11 cellular contexts compared by ENCODE assay signal in genomic region chr3:119662604-119663377, GRCh38. TPM values are rescaled to one million over a fixed set of nuclear protein-coding genes. Genes with fewer than 3 reads are reported as not detected.
DNase-seq lines count a peak whose midpoint lies in the region; ATAC-seq and TF ChIP-seq lines count a peak whose summit lies in the region.
"Had no signal": no experiment of that assay in that cellular context is flagged by ENCODE, and none has a peak within 500 bp of the region (broad histone marks: within the 10 kb centered on the region; RNA-seq: fewer than 3 reads in every experiment).

No MANE protein-coding gene starts in this region.

- peak overlapping the region; percentile 19 for H2AK5ac ChIP-seq in mesenchymal stem cell (ENCODE audit: low read length, severe bottlenecking)

- no CpG with 5 or more reads among the region's 1 CpG for WGBS in mesenchymal stem cell

- H3K14ac ChIP-seq in mesenchymal stem cell (ENCODE audit: low read length in 2 of 2) = no peak overlapping the region

- peak overlapping the region; percentile 51; the same call in 1 of the 2 replicates for H3K27ac ChIP-seq in ACC112 (ENCODE audit: low read depth, low read length)
- peak overlapping the region; percentile 10 to 34 for H3K27ac ChIP-seq in breast epithelium
- H3K27ac ChIP-seq in mesenchymal stem cell (ENCODE audit: low read length, poor library complexity, severe bottlenecking) = no peak overlapping the region

- no peak overlapping the region for H3K4ac ChIP-seq in mesenchymal stem cell (ENCODE audit: low read depth in 1 of 2, low read length in 2 of 2)

- no peak for DNase-seq in breast epithelium (ENCODE audit: low spot score in 2 of 2)
- no peak for DNase-seq in mesenchymal stem cell
- DNase-seq in midbrain (lab: John Stamatoyannopoulos, UW) = no peak
- DNase-seq in activated CD4-positive, alpha-beta T cell treated with anti-CD3 and anti-CD28 coated beads, Interleukin-2, amount 50 U/mL, for 4 hours = no peak
- DNase-seq: activated T-cell treated with anti-CD3 and anti-CD28 coated beads, Interleukin-2, amount 50 U/mL, for 24 hours; cortex of kidney; MM.1S had no signal

- no peak overlapping the region for H2BK15ac ChIP-seq in mesenchymal stem cell (ENCODE audit: low read depth, poor library complexity, severe bottlenecking)

- no peak overlapping the region for H2AFZ ChIP-seq in ACC112 (ENCODE audit: low read length, unreplicated experiment)
- no peak overlapping the region for H2AFZ ChIP-seq in mesenchymal stem cell (ENCODE audit: low read depth, low read length)

- no peaks in the 10 kb centered on the region for H3K27me3 ChIP-seq in ACC112 (ENCODE audit: insufficient read depth, low read length)
- no peaks in the 10 kb centered on the region for H3K27me3 ChIP-seq in breast epithelium
- no peaks in the 10 kb centered on the region for H3K27me3 ChIP-seq in mesenchymal stem cell (ENCODE audit: control insufficient read depth in 1 of 2, insufficient read depth in 1 of 2, low read length in 2 of 2)

- H3K4me3 ChIP-seq in ACC112 (ENCODE audit: low read depth, low read length) (no peak overlapping the region), breast epithelium (no peak overlapping the region), mesenchymal stem cell (ENCODE audit: insufficient read depth in 1 of 2, low read depth in 1 of 2, low read length in 2 of 2) (no peak overlapping the region)

- H3K9ac ChIP-seq in mesenchymal stem cell (ENCODE audit: low read length) = peak overlapping the region; percentile 75

- ATAC-seq in GM21390 (IDR thresholded peaks at IDR 0.05; ENCODE audit: unreplicated experiment) (no peak), HG03159 (IDR thresholded peaks at IDR 0.05; ENCODE audit: unreplicated experiment) (no peak)

- H4K91ac ChIP-seq in mesenchymal stem cell (ENCODE audit: low read length) = no peak overlapping the region

- H3K4me2 ChIP-seq in mesenchymal stem cell (ENCODE audit: low read length, poor library complexity, severe bottlenecking) = no peak overlapping the region

- H3K4me1 ChIP-seq in ACC112 (ENCODE audit: control insufficient read depth, insufficient read depth, low read length, unreplicated experiment) = peaks cover 33% of the 10 kb centered on the region
- no peaks in the 10 kb centered on the region for H3K4me1 ChIP-seq in breast epithelium
- no peaks in the 10 kb centered on the region for H3K4me1 ChIP-seq in mesenchymal stem cell (ENCODE audit: control insufficient read depth, insufficient read depth, low read depth, low read length)

- peak; percentile 37 for TF ChIP-seq CTCF in GM12873 (IDR thresholded peaks at IDR 0.05; ENCODE audit: insufficient read depth, low read depth, low read length, missing control alignments)
- TF ChIP-seq CTCF in breast epithelium (IDR thresholded peaks at IDR 0.05) = no peak

- TF ChIP-seq POLR2A in breast epithelium (IDR thresholded peaks at IDR 0.05) = no peak

- H3K36me3 ChIP-seq in ACC112 (ENCODE audit: insufficient read depth, low read length) (no peaks in the 10 kb centered on the region), breast epithelium (no peaks in the 10 kb centered on the region), mesenchymal stem cell (ENCODE audit: control insufficient read depth in 1 of 2, insufficient read depth in 2 of 2, low read depth in 1 of 2, low read length in 2 of 2) (peaks cover 4 to 9% of the 10 kb centered on the region in 2 experiments)

- no peak overlapping the region for H4K8ac ChIP-seq in mesenchymal stem cell (ENCODE audit: low read length)

- H3K79me1 ChIP-seq in mesenchymal stem cell (replicated peaks; ENCODE audit: low read length, poor library complexity, severe bottlenecking) = no peaks in the 10 kb centered on the region

- intact Hi-C loops in breast epithelium (cut with DNase I; ENCODE audit: low total_unique reads) = no loop called here

- no peak overlapping the region for H2BK120ac ChIP-seq in mesenchymal stem cell (ENCODE audit: low read depth, low read length)

- no peaks in the 10 kb centered on the region for H3K79me2 ChIP-seq in ACC112 (ENCODE audit: control insufficient read depth, insufficient read depth, low read length, unreplicated experiment)

- H3K23ac ChIP-seq in mesenchymal stem cell (ENCODE audit: low read length in 2 of 2) = no peak overlapping the region

- H3K9me3 ChIP-seq in breast epithelium = no peaks in the 10 kb centered on the region
- H3K9me3 ChIP-seq in mesenchymal stem cell (ENCODE audit: control insufficient read depth, low read length) = no peaks in the 10 kb centered on the region

- H2BK12ac ChIP-seq in mesenchymal stem cell (ENCODE audit: low read length in 2 of 2) = no peak overlapping the region

- no peak overlapping the region for H3K18ac ChIP-seq in mesenchymal stem cell (ENCODE audit: low read depth in 1 of 2, low read length in 2 of 2)

- H2BK5ac ChIP-seq in mesenchymal stem cell (ENCODE audit: low read depth, low read length, poor library complexity, severe bottlenecking) = no peak overlapping the region

RNA-seq across cellular contexts. Expression of gene POPDC2, which starts 2.4 kb away (rescaled TPM):
- total RNA-seq in breast epithelium = 1 to 10 TPM; 1.1 to 7.9 (median 6.9) TPM
- 0.40 TPM for polyA plus RNA-seq in mesenchymal stem cell (2013, experiment 1 of 2)
- 0.45 TPM for polyA plus RNA-seq in mesenchymal stem cell (2013, experiment 2 of 2)

RNA-seq across cellular contexts. Expression of gene COX17, which starts 14.4 kb away (rescaled TPM):
- total RNA-seq in breast epithelium = 10 to 100 TPM; 26.7 to 42.6 (median 33.4) TPM
- polyA plus RNA-seq in mesenchymal stem cell (2013, experiment 1 of 2) = 62.6 TPM
- 62.2 TPM for polyA plus RNA-seq in mesenchymal stem cell (2013, experiment 2 of 2)

RNA-seq across cellular contexts. Expression of gene CFAP91, which starts 40.0 kb away (rescaled TPM):
- 10 to 100 TPM in 2 of 3 donors, 1 to 10 TPM in 1; 4.3 to 25.2 (median 24.6) TPM for total RNA-seq in breast epithelium
- polyA plus RNA-seq in mesenchymal stem cell (2013, experiment 1 of 2) = 0.08 TPM
- 0.14 TPM for polyA plus RNA-seq in mesenchymal stem cell (2013, experiment 2 of 2)
